ENCODE assay signal across 22 cellular contexts in the genomic region with DNA sequence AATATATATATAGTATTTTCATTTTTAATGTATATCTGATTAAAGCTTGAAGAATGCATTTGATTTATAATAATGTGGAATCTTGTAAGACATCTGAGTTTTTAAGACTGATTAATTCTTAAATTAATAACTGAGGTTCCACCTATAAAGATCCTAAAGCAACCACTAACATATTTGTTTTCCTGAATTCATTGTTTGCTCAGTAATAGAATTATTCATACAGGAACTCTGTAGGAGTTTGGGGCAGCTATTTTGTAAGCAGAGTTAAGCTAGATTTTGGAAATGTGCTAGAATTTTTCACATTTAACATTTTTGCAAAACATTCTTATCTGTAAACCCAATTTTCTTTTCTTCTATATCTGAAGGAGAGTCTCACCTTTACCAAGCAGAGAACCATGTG.
DNase-seq lines count a peak whose midpoint lies in the region; ATAC-seq, FAIRE-seq and TF ChIP-seq lines count a peak whose summit lies in the region.
"Had no signal": no experiment of that assay in that cellular context is flagged by ENCODE, and none has a peak within 500 bp of the region (broad histone marks: within the 10 kb centered on the region; RNA-seq: fewer than 3 reads in every experiment).

No MANE protein-coding gene starts in this region.

- no TSS peak for BruUV-seq in mammary epithelial cell (replicated peaks; lab: Mats Ljungman, UMichigan)
- no TSS peak for BruUV-seq in endothelial cell of umbilical vein (replicated peaks; lab: Mats Ljungman, UMichigan)

- no peaks in the 10 kb centered on the region for H3K9me1 ChIP-seq in endothelial cell of umbilical vein (replicated peaks; ENCODE audit: control insufficient read depth, extremely low read depth, insufficient read depth, low read length)

- in situ Hi-C loops in mammary epithelial cell (cut with MboI; ENCODE audit: low sequenced_read_pairs in 2 of 2), result no loop called here

- dilution Hi-C loops in mammary epithelial cell (cut with HindIII; ENCODE audit: low sequenced_read_pairs) (no loop called here), endothelial cell of umbilical vein (cut with MboI; ENCODE audit: extremely low pct_ligation_motif_present, low sequenced_read_pairs) (no loop called here)

- no peak for TF ChIP-seq POLR2A in breast epithelium (IDR thresholded peaks at IDR 0.05)
- no peak for TF ChIP-seq POLR2A in endothelial cell of umbilical vein (IDR thresholded peaks at IDR 0.05; ENCODE audit: low read depth, low read length)

- DNase-seq in mammary epithelial cell (no peak), breast epithelium (ENCODE audit: low spot score in 2 of 2) (no peak), endothelial cell of umbilical vein (ENCODE audit: low read depth, low spot score) (peak; percentile 38), DMS153 treated with DMSO at 0.1 percent for 48 hours (lab: John Stamatoyannopoulos, UW; ENCODE audit: unreplicated experiment) (no peak), Right ventricle myocardium superior (no peak), kidney tubule cell (ENCODE audit: low spot score) (no peak)
- DNase-seq: 8988T; ACHN; BE2C; CD4-positive, CD25-positive, alpha-beta regulatory T cell; CD8-positive, alpha-beta memory T cell; COR-L47; DMS79 treated with DMSO at 0.1 percent for 48 hours; GF-D8; GOT3; H7; HFFc6; IMR-90 had no signal

- H3K27ac ChIP-seq in mammary epithelial cell (ENCODE audit: insufficient read depth, low read depth, low read length), result no peak overlapping the region
- no peak overlapping the region for H3K27ac ChIP-seq in breast epithelium
- peak overlapping the region; percentile 45; the same call in 1 of the 2 replicates for H3K27ac ChIP-seq in VCaP
- no peak overlapping the region for H3K27ac ChIP-seq in endothelial cell of umbilical vein (ENCODE audit: insufficient read depth, low read depth, low read length)
- H3K27ac ChIP-seq: HL-60 had no signal

- CTCF ChIA-PET in mammary epithelial cell (lab: Charles Lee; ENCODE audit: low non-redundant PET) (no interaction called here), endothelial cell of umbilical vein (lab: Charles Lee) (interaction anchor here (1.1 to 1.5 kb wide), 5 partner anchors 9 to 130 kb away, joined by 3 to 5 read pairs (median 4); no protein-coding TSS in a partner anchor)

- H3K79me2 ChIP-seq in mammary epithelial cell (ENCODE audit: insufficient read depth, low read length) (no peaks in the 10 kb centered on the region), endothelial cell of umbilical vein (ENCODE audit: control insufficient read depth, insufficient read depth, low read length) (peaks cover 37% of the 10 kb centered on the region)

- intact Hi-C loops in mammary epithelial cell (cut with micrococcal nuclease) (no loop called here), breast epithelium (cut with DNase I; ENCODE audit: low total_unique reads) (no loop called here), endothelial cell of umbilical vein (cut with micrococcal nuclease) (no loop called here), Right ventricle myocardium superior (cut with DNase I) (no loop called here)

- H3K9me3 ChIP-seq in mammary epithelial cell (replicated peaks; ENCODE audit: insufficient read depth, low read length), result no peaks in the 10 kb centered on the region
- H3K9me3 ChIP-seq in breast epithelium, result peaks cover 0 to 18% of the 10 kb centered on the region in 2 donors
- H3K9me3 ChIP-seq in endothelial cell of umbilical vein (replicated peaks; ENCODE audit: control insufficient read depth, insufficient read depth, low read length), result no peaks in the 10 kb centered on the region
- H3K9me3 ChIP-seq: BE2C had no signal

- no peak for ATAC-seq in Right ventricle myocardium superior (ENCODE audit: poor library complexity)
- ATAC-seq: HCT116 had no signal

- H3K4me3 ChIP-seq in mammary epithelial cell (replicated peaks in 1 of 3; ENCODE audit: insufficient read depth in 1 of 3, low read depth in 2 of 3, low read length in 3 of 3) (no peak overlapping the region), breast epithelium (no peak overlapping the region), endothelial cell of umbilical vein (replicated peaks in 1 of 3; ENCODE audit: insufficient read depth in 1 of 3, low read depth in 1 of 3, low read length in 3 of 3) (no peak overlapping the region)

- FAIRE-seq in endothelial cell of umbilical vein (lab: Jason Lieb, UNC), result no peak
- FAIRE-seq: HTR-8/SVneo had no signal

- H2AFZ ChIP-seq in mammary epithelial cell (ENCODE audit: low read depth, low read length) (no peak overlapping the region), endothelial cell of umbilical vein (ENCODE audit: low read depth, low read length) (no peak overlapping the region)

- H3K4me2 ChIP-seq in mammary epithelial cell (ENCODE audit: insufficient read depth, low read depth, low read length) (peak overlapping the region; percentile 40), endothelial cell of umbilical vein (ENCODE audit: insufficient read depth, low read length) (peak overlapping the region; percentile 46)

- H3K27me3 ChIP-seq in mammary epithelial cell (ENCODE audit: insufficient read depth, low read length), result no peaks in the 10 kb centered on the region
- H3K27me3 ChIP-seq in breast epithelium, result no peaks in the 10 kb centered on the region
- no peaks in the 10 kb centered on the region for H3K27me3 ChIP-seq in endothelial cell of umbilical vein (ENCODE audit: control insufficient read depth in 2 of 2, insufficient read depth in 2 of 2, low read length in 2 of 2)
- H3K27me3 ChIP-seq: BE2C had no signal

- no peaks in the 10 kb centered on the region for H4K20me1 ChIP-seq in mammary epithelial cell (ENCODE audit: insufficient read depth, low read length)
- no peaks in the 10 kb centered on the region for H4K20me1 ChIP-seq in endothelial cell of umbilical vein (replicated peaks; ENCODE audit: control insufficient read depth, extremely low read depth, insufficient read depth, low read length)

- H3K9ac ChIP-seq in mammary epithelial cell (ENCODE audit: insufficient read depth, low read length) (no peak overlapping the region), endothelial cell of umbilical vein (replicated peaks; ENCODE audit: extremely low read depth, insufficient read depth, low read length) (no peak overlapping the region)

- H3K36me3 ChIP-seq in mammary epithelial cell (ENCODE audit: insufficient read depth, low read length), result no peaks in the 10 kb centered on the region
- no peaks in the 10 kb centered on the region for H3K36me3 ChIP-seq in breast epithelium
- H3K36me3 ChIP-seq in endothelial cell of umbilical vein (ENCODE audit: control insufficient read depth in 2 of 2, extremely low read depth in 1 of 2, insufficient read depth in 2 of 2, low read length in 2 of 2), result no peaks in the 10 kb centered on the region

- POLR2A ChIA-PET in endothelial cell of umbilical vein (lab: Charles Lee), result no interaction called here

- TF ChIP-seq CTCF in mammary epithelial cell (conservative IDR thresholded peaks at IDR 0.05 in 1 of 2, IDR thresholded peaks at IDR 0.05 in 1 of 2; ENCODE audit: extremely low read depth in 1 of 2, insufficient read depth in 1 of 2, low read depth in 1 of 2, low read length in 2 of 2) (no peak), breast epithelium (IDR thresholded peaks at IDR 0.05) (no peak), VCaP (conservative IDR thresholded peaks at IDR 0.05) (no peak), endothelial cell of umbilical vein (IDR thresholded peaks at IDR 0.05; ENCODE audit: extremely low read depth in 1 of 2, insufficient read depth in 1 of 2, low read depth in 1 of 2, low read length in 2 of 2) (no peak)

- H3K4me1 ChIP-seq in mammary epithelial cell (ENCODE audit: insufficient read depth, low read length), result no peaks in the 10 kb centered on the region
- H3K4me1 ChIP-seq in breast epithelium, result no peaks in the 10 kb centered on the region
- H3K4me1 ChIP-seq in endothelial cell of umbilical vein (ENCODE audit: control insufficient read depth, extremely low read depth, insufficient read depth, low read length), result peaks cover 8% of the 10 kb centered on the region

TF ChIP-seq in endothelial cell of umbilical vein, 7 proteins besides CTCF, POLR2A, EP300 and RAD21:
- TF ChIP-seq POLR2AphosphoS5 (IDR thresholded peaks at IDR 0.05; ENCODE audit: insufficient read depth, low read depth, low read length) (no peak), JUN (IDR thresholded peaks at IDR 0.05; ENCODE audit: borderline replicate concordance, insufficient read depth, insufficient read length, low read depth) (no peak), EZH2 (IDR thresholded peaks at IDR 0.05; ENCODE audit: borderline replicate concordance, low read depth, low read length, severe bottlenecking) (no peak)
